Comparison of ENCODE assay signal across 14 cellular contexts in the genomic region with DNA sequence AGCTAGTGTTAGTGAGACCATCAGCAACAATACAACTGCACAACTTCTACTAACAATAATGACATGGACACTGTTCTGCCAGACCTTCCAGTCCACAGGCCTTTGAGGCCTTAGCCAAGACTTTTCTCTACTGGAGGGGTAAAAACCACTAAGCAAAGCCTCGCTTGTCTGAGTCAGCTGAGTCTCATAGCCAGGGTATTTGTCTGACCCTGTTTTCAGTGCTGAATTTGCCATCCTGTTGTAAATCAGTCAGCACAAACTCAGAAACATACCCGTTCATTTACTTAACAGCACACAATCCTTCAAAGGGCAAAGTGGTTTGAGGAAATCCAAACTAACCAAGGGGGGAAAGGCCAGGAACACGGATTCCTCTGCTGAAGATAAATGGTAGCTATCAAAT.
DNase-seq lines count a peak whose midpoint lies in the region; ATAC-seq and TF ChIP-seq lines count a peak whose summit lies in the region.
"Had no signal": no experiment of that assay in that cellular context is flagged by ENCODE, and none has a peak within 500 bp of the region (broad histone marks: within the 10 kb centered on the region; RNA-seq: fewer than 3 reads in every experiment).

No MANE protein-coding gene starts in this region.

- no peaks in the 10 kb centered on the region for H3K36me3 ChIP-seq in lung (ENCODE audit: control insufficient read depth in 2 of 2, insufficient read depth in 2 of 2, low read length in 2 of 2)

- H3K9me3 ChIP-seq in lung (ENCODE audit: control insufficient read depth in 2 of 2, insufficient read depth in 1 of 2, low read length in 1 of 2): no peaks in the 10 kb centered on the region

- no peaks in the 10 kb centered on the region for H3K4me1 ChIP-seq in lung (ENCODE audit: control insufficient read depth in 2 of 2, insufficient read depth in 2 of 2, low read length in 2 of 2)

- peaks cover 15% of the 10 kb centered on the region for H3K4me1 Mint-ChIP-seq in chondrocyte (ENCODE audit: low read depth)
- H3K4me1 Mint-ChIP-seq in stimulated activated naive CD8-positive, alpha-beta T cell treated with anti-CD3 and anti-CD28 coated beads, Interleukin-15, amount 100 ng/mL, for 72 hours: peaks cover 8% of the 10 kb centered on the region
- H3K4me1 Mint-ChIP-seq: activated B cell treated with CpG ODN at 0.5 μM for 24 hours had no signal

- 73 to 85% methylated on average over 3 of the region's 3 CpGs for WGBS in lung, 2 donors

- POLR2A ChIA-PET in AG04449 (lab: Yijun Ruan, JAX): interaction anchor here (0.6 to 1.4 kb wide), 3 partner anchors 18 to 97 kb away, joined by 3 to 5 read pairs (median 4); no protein-coding TSS in a partner anchor

- no peak for TF ChIP-seq CTCF in AG04449 (IDR thresholded peaks at IDR 0.05; ENCODE audit: insufficient read depth, low read length, missing control alignments)
- TF ChIP-seq CTCF in chondrocyte (IDR thresholded peaks at IDR 0.05): no peak
- no peak for TF ChIP-seq CTCF in lung (IDR thresholded peaks at IDR 0.05; ENCODE audit: control extremely low read depth, extremely low read depth)

- peak overlapping the region; percentile 84 for H3K27ac Mint-ChIP-seq in chondrocyte (ENCODE audit: unreplicated experiment)
- H3K27ac Mint-ChIP-seq in stimulated activated naive CD8-positive, alpha-beta T cell treated with anti-CD3 and anti-CD28 coated beads, Interleukin-15, amount 100 ng/mL, for 72 hours: no peak overlapping the region
- H3K27ac Mint-ChIP-seq: activated B cell treated with CpG ODN at 0.5 μM for 24 hours had no signal

- ATAC-seq in lung (ENCODE audit: insufficient read depth, low FRiP score) (peak; percentile 53), HG03039 (IDR thresholded peaks at IDR 0.05; ENCODE audit: unreplicated experiment) (no peak), GM21786 (IDR thresholded peaks at IDR 0.05; ENCODE audit: unreplicated experiment) (no peak)
- no peak for ATAC-seq in stimulated activated naive CD8-positive, alpha-beta T cell treated with anti-CD3 and anti-CD28 coated beads, Interleukin-15, amount 100 ng/mL, for 72 hours
- ATAC-seq: left colon, right cardiac atrium had no signal

- H3K27me3 Mint-ChIP-seq in chondrocyte (ENCODE audit: low read depth): no peaks in the 10 kb centered on the region
- no peaks in the 10 kb centered on the region for H3K27me3 Mint-ChIP-seq in stimulated activated naive CD8-positive, alpha-beta T cell treated with anti-CD3 and anti-CD28 coated beads, Interleukin-15, amount 100 ng/mL, for 72 hours
- H3K27me3 Mint-ChIP-seq: activated B cell treated with CpG ODN at 0.5 μM for 24 hours had no signal

- CTCF ChIA-PET in AG04449 (lab: Yijun Ruan, JAX): interaction anchor here (1.2 to 1.6 kb wide), 2 partner anchors 27 to 34 kb away, joined by 3 to 5 read pairs; no protein-coding TSS in a partner anchor

- H3K4me3 ChIP-seq in AG04449 (ENCODE audit: low read depth, low read length) (no peak overlapping the region), lung (no peak overlapping the region)

- no peaks in the 10 kb centered on the region for H3K27me3 ChIP-seq in lung (ENCODE audit: control insufficient read depth, insufficient read depth)

- peaks cover 3% of the 10 kb centered on the region for H3K9me3 Mint-ChIP-seq in chondrocyte (ENCODE audit: low read depth)
- H3K9me3 Mint-ChIP-seq in stimulated activated naive CD8-positive, alpha-beta T cell treated with anti-CD3 and anti-CD28 coated beads, Interleukin-15, amount 100 ng/mL, for 72 hours: peaks cover 5 to 7% of the 10 kb centered on the region in 2 donors
- H3K9me3 Mint-ChIP-seq: activated B cell treated with CpG ODN at 0.5 μM for 24 hours had no signal

- DNase-seq in AG04449 (ENCODE audit: low read depth, low spot score) (peak; percentile 96), HT1080 (ENCODE audit: low read depth) (peak; percentile 82), chondrocyte (ENCODE audit: low spot score) (no peak), lung (ENCODE audit: low spot score) (no peak), hippocampal formation (lab: John Stamatoyannopoulos, UW) (no peak)
- DNase-seq in stimulated activated naive CD8-positive, alpha-beta T cell treated with anti-CD3 and anti-CD28 coated beads, Interleukin-15, amount 100 ng/mL, for 72 hours: no peak
- DNase-seq: activated B cell treated with CpG ODN at 0.5 μM for 24 hours, activated gamma-delta T cell treated with Interleukin-2 at 50 U/mL for 16 hours, AML-193, left colon, NCI-H187 treated with DMSO at 0.1 percent for 48 hours, right cardiac atrium had no signal

- no peak overlapping the region for H3K27ac ChIP-seq in lung (ENCODE audit: low read depth in 1 of 2, low read length in 1 of 2)

- no peaks in the 10 kb centered on the region for H3K36me3 Mint-ChIP-seq in chondrocyte (ENCODE audit: low read depth)

- H3K4me3 Mint-ChIP-seq in chondrocyte (ENCODE audit: unreplicated experiment): no peak overlapping the region
- no peak overlapping the region for H3K4me3 Mint-ChIP-seq in stimulated activated naive CD8-positive, alpha-beta T cell treated with anti-CD3 and anti-CD28 coated beads, Interleukin-15, amount 100 ng/mL, for 72 hours
- H3K4me3 Mint-ChIP-seq: activated B cell treated with CpG ODN at 0.5 μM for 24 hours had no signal

Comparison
In these comparisons a context has a peak if more than half of its experiments do, and no peak if none do; other contexts are left out.
1. DNase-seq: peak in AG04449 (single experiment) and HT1080 (single experiment); none in chondrocyte (single experiment), lung (single experiment), stimulated activated naive CD8-positive, alpha-beta T cell treated with anti-CD3 and anti-CD28 coated beads, Interleukin-15, amount 100 ng/mL, for 72 hours (0 of 2) and hippocampal formation (0 of 2).